Comparison of ENCODE assay signal across 1 cellular context in the genomic region with DNA sequence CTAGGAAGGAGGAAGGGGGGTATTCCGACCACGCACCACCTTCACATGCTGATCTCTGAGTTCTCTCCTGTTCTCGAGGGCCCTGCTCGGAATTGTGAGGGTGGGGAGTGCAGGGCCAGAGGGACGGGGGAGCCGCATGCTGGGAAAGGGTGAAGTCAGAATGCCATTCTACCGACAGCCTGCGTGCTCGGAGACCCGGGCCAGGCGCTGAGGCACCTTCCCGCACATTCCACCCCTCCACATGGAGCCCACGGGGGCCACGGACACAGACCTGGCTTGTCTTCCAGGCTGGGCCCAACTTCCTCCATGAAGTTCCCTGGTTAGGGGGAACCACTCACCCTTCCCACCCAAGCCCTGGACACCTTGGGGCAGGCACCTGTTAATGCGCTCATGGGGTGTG.
TF ChIP-seq lines count a peak whose summit lies in the region.

No MANE protein-coding gene starts in this region.

TF ChIP-seq in HepG2, 621 proteins besides CTCF, POLR2A, EP300 and RAD21:
- TF ChIP-seq ZNF883 (CRISPR knock-in tag; IDR thresholded peaks at IDR 0.05; ENCODE audit: not compliant biosample characterization) (no peak), ZNF510 (CRISPR knock-in tag; IDR thresholded peaks at IDR 0.05; ENCODE audit: low read depth) (no peak), ZNF230 (CRISPR knock-in tag; IDR thresholded peaks at IDR 0.05) (no peak), FLYWCH1 (CRISPR knock-in tag; IDR thresholded peaks at IDR 0.05) (no peak), KDM1A (CRISPR knock-in tag; IDR thresholded peaks at IDR 0.05) (no peak), AKNA (CRISPR knock-in tag; IDR thresholded peaks at IDR 0.05; ENCODE audit: borderline replicate concordance) (no peak), ZNF143 (CRISPR knock-in tag; IDR thresholded peaks at IDR 0.05) (no peak), ZNF556 (CRISPR knock-in tag; IDR thresholded peaks at IDR 0.05; ENCODE audit: borderline replicate concordance) (no peak), SALL1 (CRISPR knock-in tag; IDR thresholded peaks at IDR 0.05) (no peak), ZFYVE20 (CRISPR knock-in tag; IDR thresholded peaks at IDR 0.05; ENCODE audit: borderline replicate concordance, low read depth) (no peak), TBL1XR1 (IDR thresholded peaks at IDR 0.05; ENCODE audit: borderline replicate concordance, low read length, partially characterized antibody) (no peak)
- TF ChIP-seq, protein P1, sequence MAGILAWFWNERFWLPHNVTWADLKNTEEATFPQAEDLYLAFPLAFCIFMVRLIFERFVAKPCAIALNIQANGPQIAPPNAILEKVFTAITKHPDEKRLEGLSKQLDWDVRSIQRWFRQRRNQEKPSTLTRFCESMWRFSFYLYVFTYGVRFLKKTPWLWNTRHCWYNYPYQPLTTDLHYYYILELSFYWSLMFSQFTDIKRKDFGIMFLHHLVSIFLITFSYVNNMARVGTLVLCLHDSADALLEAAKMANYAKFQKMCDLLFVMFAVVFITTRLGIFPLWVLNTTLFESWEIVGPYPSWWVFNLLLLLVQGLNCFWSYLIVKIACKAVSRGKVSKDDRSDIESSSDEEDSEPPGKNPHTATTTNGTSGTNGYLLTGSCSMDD (CRISPR knock-in tag; IDR thresholded peaks at IDR 0.05) = no peak
- TF ChIP-seq, protein P2, sequence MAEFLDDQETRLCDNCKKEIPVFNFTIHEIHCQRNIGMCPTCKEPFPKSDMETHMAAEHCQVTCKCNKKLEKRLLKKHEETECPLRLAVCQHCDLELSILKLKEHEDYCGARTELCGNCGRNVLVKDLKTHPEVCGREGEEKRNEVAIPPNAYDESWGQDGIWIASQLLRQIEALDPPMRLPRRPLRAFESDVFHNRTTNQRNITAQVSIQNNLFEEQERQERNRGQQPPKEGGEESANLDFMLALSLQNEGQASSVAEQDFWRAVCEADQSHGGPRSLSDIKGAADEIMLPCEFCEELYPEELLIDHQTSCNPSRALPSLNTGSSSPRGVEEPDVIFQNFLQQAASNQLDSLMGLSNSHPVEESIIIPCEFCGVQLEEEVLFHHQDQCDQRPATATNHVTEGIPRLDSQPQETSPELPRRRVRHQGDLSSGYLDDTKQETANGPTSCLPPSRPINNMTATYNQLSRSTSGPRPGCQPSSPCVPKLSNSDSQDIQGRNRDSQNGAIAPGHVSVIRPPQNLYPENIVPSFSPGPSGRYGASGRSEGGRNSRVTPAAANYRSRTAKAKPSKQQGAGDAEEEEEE (CRISPR knock-in tag; IDR thresholded peaks at IDR 0.05; ENCODE audit: borderline replicate concordance) = no peak
- TF ChIP-seq, protein P3, sequence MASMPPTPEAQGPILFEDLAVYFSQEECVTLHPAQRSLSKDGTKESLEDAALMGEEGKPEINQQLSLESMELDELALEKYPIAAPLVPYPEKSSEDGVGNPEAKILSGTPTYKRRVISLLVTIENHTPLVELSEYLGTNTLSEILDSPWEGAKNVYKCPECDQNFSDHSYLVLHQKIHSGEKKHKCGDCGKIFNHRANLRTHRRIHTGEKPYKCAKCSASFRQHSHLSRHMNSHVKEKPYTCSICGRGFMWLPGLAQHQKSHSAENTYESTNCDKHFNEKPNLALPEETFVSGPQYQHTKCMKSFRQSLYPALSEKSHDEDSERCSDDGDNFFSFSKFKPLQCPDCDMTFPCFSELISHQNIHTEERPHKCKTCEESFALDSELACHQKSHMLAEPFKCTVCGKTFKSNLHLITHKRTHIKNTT (CRISPR knock-in tag; IDR thresholded peaks at IDR 0.05) = no peak
